Comparison of ENCODE assay signal across 12 cellular contexts in the genomic region with DNA sequence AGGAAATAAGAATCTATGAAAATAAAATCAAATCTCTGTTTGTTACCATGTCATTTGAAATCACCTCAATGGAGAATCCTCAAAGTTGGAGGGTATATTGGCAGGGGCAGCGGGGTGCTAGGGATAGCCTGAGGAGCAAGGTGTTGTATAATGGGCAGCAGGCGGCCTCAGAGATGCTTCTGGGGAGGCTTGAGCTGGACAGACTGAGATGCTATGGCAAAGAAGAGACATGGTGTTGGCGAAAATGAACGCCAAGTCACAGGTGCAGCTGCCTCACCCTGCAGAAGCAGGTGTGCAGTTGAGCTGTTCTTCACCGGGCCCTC. TPM values are rescaled to one million over a fixed set of nuclear protein-coding genes. Genes with fewer than 3 reads are reported as not detected.
DNase-seq lines count a peak whose midpoint lies in the region; ATAC-seq and TF ChIP-seq lines count a peak whose summit lies in the region.
"Had no signal": no experiment of that assay in that cellular context is flagged by ENCODE, and none has a peak within 500 bp of the region (broad histone marks: within the 10 kb centered on the region; RNA-seq: fewer than 3 reads in every experiment).

No MANE protein-coding gene starts in this region.

- POLR2A ChIA-PET in IMR-90 (lab: Charles Lee; ENCODE audit: unreplicated experiment) = interaction anchor here (0.5 to 1.7 kb wide), 4 partner anchors 10 to 51 kb away, joined by 3 to 7 read pairs (median 4); no protein-coding TSS in a partner anchor

- peak overlapping the region; percentile 98 for H2BK5ac ChIP-seq in IMR-90 (ENCODE audit: low read depth, low read length, poor library complexity, severe bottlenecking)

- no peaks in the 10 kb centered on the region for H3K27me3 ChIP-seq in IMR-90 (ENCODE audit: control insufficient read depth, insufficient read depth, low read length)
- H3K27me3 ChIP-seq in brain microvascular endothelial cell (replicated peaks) = no peaks in the 10 kb centered on the region
- no peaks in the 10 kb centered on the region for H3K27me3 ChIP-seq in mucosa of stomach (ENCODE audit: control insufficient read depth, insufficient read depth, low read length)
- no peaks in the 10 kb centered on the region for H3K27me3 ChIP-seq in stomach

- peak overlapping the region; percentile 93; the same call in 1 of the 2 replicates for H3K56ac ChIP-seq in IMR-90 (ENCODE audit: extremely low read depth, insufficient read depth, low read length)

- peak overlapping the region; percentile 94 for H3K27ac ChIP-seq in IMR-90 (ENCODE audit: insufficient read depth, low read length)
- H3K27ac ChIP-seq in brain microvascular endothelial cell = peak overlapping the region; percentile 95
- peak overlapping the region; percentile 90 to 94 (median 93) for H3K27ac ChIP-seq in stomach

- H3K4me3 ChIP-seq in IMR-90 (ENCODE audit: insufficient read depth, low read depth, low read length) = no peak overlapping the region
- H3K4me3 ChIP-seq in brain microvascular endothelial cell (ENCODE audit: low read depth, low read length) = no peak overlapping the region
- no peak overlapping the region for H3K4me3 ChIP-seq in mucosa of stomach (ENCODE audit: low read length)
- H3K4me3 ChIP-seq in stomach = peak overlapping the region in 1 of 4 donors; percentile 3

- no peak for TF ChIP-seq EP300 in stomach (IDR thresholded peaks at IDR 0.05)

- dilution Hi-C loops in IMR-90 (cut with HindIII; ENCODE audit: low sequenced_read_pairs, unreplicated experiment) = no loop called here

- H2AK5ac ChIP-seq in IMR-90 (ENCODE audit: low read depth, low read length) = peak overlapping the region; percentile 72

- H3K18ac ChIP-seq in IMR-90 (ENCODE audit: low read depth, low read length) = peak overlapping the region; percentile 94

- 50% methylated on average over 2 of the region's 5 CpGs; no CpG with 5 or more reads in 1 of the 2 experiments for WGBS in IMR-90 (ENCODE audit: extremely low coverage in 2 of 2, insufficient read length in 1 of 2), 2 experiments
- 14 to 69% (median 40%) methylated on average over 5 of the region's 5 CpGs for WGBS in stomach, 5 donors

- peak overlapping the region; percentile 98 for H4K91ac ChIP-seq in IMR-90 (ENCODE audit: insufficient read depth, low read depth, low read length)

- intact Hi-C loops in IMR-90 (cut with micrococcal nuclease) (loop anchor here (5.0 kb wide), 1 partner anchor 38 kb away; no protein-coding TSS in a partner anchor), stomach (cut with DNase I; ENCODE audit: low total_unique reads) (no loop called here)

- BruUV-seq in IMR-90 (replicated peaks; lab: Mats Ljungman, UMichigan) = no TSS peak

- no peak for TF ChIP-seq POLR2A in IMR-90 (IDR thresholded peaks at IDR 0.05; ENCODE audit: low read depth, low read length)
- TF ChIP-seq POLR2A in stomach (IDR thresholded peaks at IDR 0.05) = no peak

- no peak for DNase-seq in IMR-90
- no peak for DNase-seq in brain microvascular endothelial cell
- DNase-seq in stomach = no peak
- DNase-seq in RKO (ENCODE audit: low spot score) = no peak
- DNase-seq in DMS53 (lab: John Stamatoyannopoulos, UW) = no peak
- DNase-seq: activated effector memory CD4-positive, alpha-beta T cell treated with anti-CD3 and anti-CD28 coated beads, Interleukin-2, amount 50 U/mL, for 16 hours; effector memory CD8-positive, alpha-beta T cell; NCI-H146 had no signal

- no peaks in the 10 kb centered on the region for H3K36me3 ChIP-seq in IMR-90 (ENCODE audit: control insufficient read depth, insufficient read depth, low read length)
- no peaks in the 10 kb centered on the region for H3K36me3 ChIP-seq in brain microvascular endothelial cell (replicated peaks)
- no peaks in the 10 kb centered on the region for H3K36me3 ChIP-seq in mucosa of stomach (ENCODE audit: control insufficient read depth, insufficient read depth, low read length)
- H3K36me3 ChIP-seq in stomach = no peaks in the 10 kb centered on the region

- peaks cover 14% of the 10 kb centered on the region for H3K9me1 ChIP-seq in IMR-90 (ENCODE audit: insufficient read depth, low read length)

- no peak for TF ChIP-seq RAD21 in IMR-90 (IDR thresholded peaks at IDR 0.05; ENCODE audit: low read length)

- H4K5ac ChIP-seq in IMR-90 (ENCODE audit: low read depth, low read length) = peak overlapping the region; percentile 86

- ATAC-seq in IMR-90 (ENCODE audit: low read depth) (no peak), HG03442 (IDR thresholded peaks at IDR 0.05; ENCODE audit: unreplicated experiment) (no peak)
- ATAC-seq: effector memory CD8-positive, alpha-beta T cell had no signal

- H3K4me1 ChIP-seq in IMR-90 (ENCODE audit: control insufficient read depth, insufficient read depth, low read length) (peaks cover 28% of the 10 kb centered on the region), mucosa of stomach (ENCODE audit: control insufficient read depth, insufficient read depth, low read length) (peaks cover 33% of the 10 kb centered on the region), stomach (peaks cover 20 to 41% (median 24%) of the 10 kb centered on the region in 4 donors)

- H3K9ac ChIP-seq in IMR-90 (ENCODE audit: low read depth, low read length) (no peak overlapping the region), mucosa of stomach (ENCODE audit: low read length) (peak overlapping the region; percentile 74)

- TF ChIP-seq CTCF in IMR-90 (conservative IDR thresholded peaks at IDR 0.05; ENCODE audit: low read depth, low read length) (no peak), brain microvascular endothelial cell (IDR thresholded peaks at IDR 0.05; ENCODE audit: low read depth, low read length, missing control alignments) (no peak), stomach (IDR thresholded peaks at IDR 0.05) (no peak)

- no peaks in the 10 kb centered on the region for H3K79me1 ChIP-seq in IMR-90 (ENCODE audit: low read depth in 1 of 2, low read length in 2 of 2)

- peak overlapping the region; percentile 93 for H3K14ac ChIP-seq in IMR-90 (replicated peaks; ENCODE audit: low read depth, low read length)

- peak overlapping the region; percentile 100 for H2BK120ac ChIP-seq in IMR-90 (ENCODE audit: low read depth, low read length)

- H3K9me3 ChIP-seq in IMR-90 (ENCODE audit: control insufficient read depth, insufficient read depth, low read length) (no peaks in the 10 kb centered on the region), mucosa of stomach (ENCODE audit: control insufficient read depth, low read length) (no peaks in the 10 kb centered on the region), stomach (no peaks in the 10 kb centered on the region)

- no peaks in the 10 kb centered on the region for H4K20me1 ChIP-seq in IMR-90 (ENCODE audit: insufficient read depth, low read length)

- peak overlapping the region; percentile 97 for H2AK9ac ChIP-seq in IMR-90 (replicated peaks; ENCODE audit: low read depth, low read length, poor library complexity)

- peak overlapping the region; percentile 95 for H2AFZ ChIP-seq in IMR-90 (replicated peaks; ENCODE audit: low read length, poor library complexity)

- H3K4ac ChIP-seq in IMR-90 (ENCODE audit: low read depth, low read length) = peak overlapping the region; percentile 99

- H4K8ac ChIP-seq in IMR-90 (ENCODE audit: low read depth in 2 of 2, low read length in 2 of 2) = peak overlapping the region; percentile 65 to 97

- no peak overlapping the region for H3K4me2 ChIP-seq in IMR-90 (ENCODE audit: low read depth, low read length)

- H3K23ac ChIP-seq in IMR-90 (ENCODE audit: low read depth, low read length) = peak overlapping the region; percentile 98

- CTCF ChIA-PET in IMR-90 (lab: Yijun Ruan, JAX) = interaction anchor here (0.7 kb wide), 1 partner anchor 26 kb away, joined by 4 read pairs; no protein-coding TSS in a partner anchor

- peak overlapping the region; percentile 94 for H2BK15ac ChIP-seq in IMR-90 (ENCODE audit: low read depth, low read length)

- in situ Hi-C loops in IMR-90 (cut with MboI; ENCODE audit: low sequenced_read_pairs) = no loop called here
- in situ Hi-C loops in brain microvascular endothelial cell (cut with HindIII; ENCODE audit: low pct_ligation_motif_present, low sequenced_read_pairs) = no loop called here

- H2BK20ac ChIP-seq in IMR-90 (ENCODE audit: low read depth, low read length) = peak overlapping the region; percentile 98

TF ChIP-seq in IMR-90, 13 proteins besides CTCF, POLR2A, EP300 and RAD21:
- TF ChIP-seq NFE2L2 (IDR thresholded peaks at IDR 0.05; ENCODE audit: low read depth, low read length) (no peak), MAZ (IDR thresholded peaks at IDR 0.05; ENCODE audit: borderline replicate concordance, low read depth, low read length) (no peak), SMC3 (IDR thresholded peaks at IDR 0.05; ENCODE audit: low read depth, low read length) (no peak), BHLHE40 (IDR thresholded peaks at IDR 0.05; ENCODE audit: low read depth, low read length) (no peak), MAFK (IDR thresholded peaks at IDR 0.05; ENCODE audit: low read depth, low read length) (no peak), RCOR1 (IDR thresholded peaks at IDR 0.05; ENCODE audit: insufficient replicate concordance, low read length) (no peak), CHD1 (IDR thresholded peaks at IDR 0.05; ENCODE audit: low read depth, low read length) (no peak), CEBPB (IDR thresholded peaks at IDR 0.05; ENCODE audit: low read depth, low read length) (no peak), RFX5 (IDR thresholded peaks at IDR 0.05; ENCODE audit: low read depth, low read length) (no peak), MXI1 (IDR thresholded peaks at IDR 0.05; ENCODE audit: borderline replicate concordance, low read depth, low read length) (no peak)

RNA-seq across cellular contexts. Expression of gene SLC1A7, which starts 3.1 kb away (rescaled TPM):
- total RNA-seq in IMR-90 (2012; rRNA removed) = not detected in 2 replicates
- polyA plus RNA-seq in IMR-90 (2012; rRNA removed) = 0.05 and 0.06 TPM in 2 replicates
- polyA plus RNA-seq in IMR-90 (2012; cell fraction: cytosol; rRNA removed) = 0.09 TPM in 1 of 2 replicates, not detected in the other
- 0.37 and 0.40 TPM in 2 replicates for polyA plus RNA-seq in IMR-90 (2012; cell fraction: nucleus; rRNA removed; ENCODE audit: low replicate concordance)
- total RNA-seq in stomach = under 1 TPM in 2 of 5 donors, not detected in 3; 0.29 to 0.45 TPM
- under 1 TPM in 1 of 3 donors, not detected in 2; 0.08 TPM for polyA plus RNA-seq in stomach
- total RNA-seq: Right ventricle myocardium inferior had no signal
- polyA plus RNA-seq: CD14-positive monocyte had no signal

RNA-seq across cellular contexts. Expression of gene CPT2, which starts 51.0 kb away (rescaled TPM):
- 14.2 and 16.0 TPM in 2 replicates for total RNA-seq in IMR-90 (2012; rRNA removed)
- polyA plus RNA-seq in IMR-90 (2012; rRNA removed) = 13.6 and 15.8 TPM in 2 replicates
- 7.7 and 11.3 TPM in 2 replicates for polyA plus RNA-seq in IMR-90 (2012; cell fraction: cytosol; rRNA removed)
- polyA plus RNA-seq in IMR-90 (2012; cell fraction: nucleus; rRNA removed; ENCODE audit: low replicate concordance) = 5.3 and 8.3 TPM in 2 replicates
- total RNA-seq in stomach = 100 to 1,000 TPM in 1 of 5 donors, 10 to 100 TPM in 3, 1 to 10 TPM in 1; 2.3 to 221 (median 24.2) TPM
- 10 to 100 TPM; 12.3 to 30.5 (median 14.6) TPM for polyA plus RNA-seq in stomach
